In the genomic region with DNA sequence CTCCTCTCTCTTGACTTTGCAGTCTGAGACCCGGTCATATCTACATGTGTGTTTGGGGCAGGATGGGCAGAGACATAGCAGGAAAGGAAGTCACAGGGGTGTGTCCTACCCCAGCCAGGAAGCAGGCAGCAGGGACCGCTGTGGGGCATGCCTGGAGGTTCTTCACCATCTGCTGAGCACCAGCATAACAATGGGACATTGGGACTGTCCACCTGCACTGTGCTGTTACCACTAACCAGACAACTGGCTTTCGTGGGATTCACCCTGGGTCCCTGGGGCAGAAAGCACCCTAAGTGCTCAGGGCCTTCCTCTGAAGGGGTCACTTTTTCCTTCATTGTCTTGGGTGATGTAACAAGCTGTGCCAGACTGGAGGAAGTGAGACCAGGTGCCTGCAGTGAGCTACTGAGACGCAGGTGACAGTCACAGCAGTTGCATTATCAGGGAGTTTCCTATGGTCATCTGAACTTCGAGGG, we compare ENCODE assay signal across 13 cellular contexts. TPM values are rescaled to one million over a fixed set of nuclear protein-coding genes. Genes with fewer than 3 reads are reported as not detected.
A peak's percentile ranks its signal among the peaks of the same experiment; 100 is the strongest.
DNase-seq lines count a peak whose midpoint lies in the region; ATAC-seq and TF ChIP-seq lines count a peak whose summit lies in the region.
"Had no signal": no experiment of that assay in that cellular context is flagged by ENCODE, and none has a peak within 500 bp of the region (broad histone marks: within the 10 kb centered on the region; RNA-seq: fewer than 3 reads in every experiment).

No MANE protein-coding gene starts in this region.

- peak overlapping the region; percentile 4 for H3K4me3 Mint-ChIP-seq in activated CD8-positive, alpha-beta T cell treated with anti-CD3 and anti-CD28 coated beads, Interleukin-2, amount 10 ng/mL, durations not matched to agents 7 days and 5 days
- no peak overlapping the region for H3K4me3 Mint-ChIP-seq in stimulated activated naive B cell treated with anti-CD40 and anti-IgM and Interleukin-4, amounts not matched to agents 10 μg/mL and 1 μg/mL and 100 μg/mL, for 72 hours

- TF ChIP-seq CTCF in Loucy (conservative IDR thresholded peaks at IDR 0.05; ENCODE audit: low read length) (no peak), osteoblast (IDR thresholded peaks at IDR 0.05; ENCODE audit: extremely low read depth, low read depth, low read length) (no peak)

- H3K36me3 Mint-ChIP-seq in activated CD8-positive, alpha-beta T cell treated with anti-CD3 and anti-CD28 coated beads, Interleukin-2, amount 10 ng/mL, durations not matched to agents 7 days and 5 days (ENCODE audit: low read depth) = peaks cover 11% of the 10 kb centered on the region
- peaks cover 2 to 11% of the 10 kb centered on the region in 2 donors for H3K36me3 Mint-ChIP-seq in stimulated activated naive B cell treated with anti-CD40 and anti-IgM and Interleukin-4, amounts not matched to agents 10 μg/mL and 1 μg/mL and 100 μg/mL, for 72 hours

- H3K9ac ChIP-seq in Loucy (ENCODE audit: low read depth, low read length, poor library complexity, severe bottlenecking) = no peak overlapping the region

- ATAC-seq in activated CD8-positive, alpha-beta T cell treated with anti-CD3 and anti-CD28 coated beads, Interleukin-2, amount 10 ng/mL, durations not matched to agents 7 days and 5 days = peak; percentile 28
- ATAC-seq in stimulated activated naive B cell treated with anti-CD40 and anti-IgM and Interleukin-4, amounts not matched to agents 10 μg/mL and 1 μg/mL and 100 μg/mL, for 72 hours (replicated peaks) = peak; percentile 71 to 74
- ATAC-seq in left cardiac atrium = no peak

- no peaks in the 10 kb centered on the region for H3K27me3 ChIP-seq in Loucy (ENCODE audit: insufficient read depth, low read length, poor library complexity, severe bottlenecking)
- H3K27me3 ChIP-seq in osteoblast (ENCODE audit: insufficient read depth, low read length) = no peaks in the 10 kb centered on the region

- H3K4me3 ChIP-seq in Loucy (ENCODE audit: low read length, poor library complexity, severe bottlenecking) = no peak overlapping the region
- H3K4me3 ChIP-seq in osteoblast (ENCODE audit: insufficient read depth, low read length) = no peak overlapping the region
- H3K4me3 ChIP-seq: SK-N-MC, smooth muscle cell had no signal

- peaks cover 14% of the 10 kb centered on the region for H3K79me2 ChIP-seq in Loucy (ENCODE audit: insufficient read depth, low read length)
- peaks cover 2% of the 10 kb centered on the region for H3K79me2 ChIP-seq in osteoblast (ENCODE audit: insufficient read depth, low read length)

- H3K9me3 Mint-ChIP-seq in activated CD8-positive, alpha-beta T cell treated with anti-CD3 and anti-CD28 coated beads, Interleukin-2, amount 10 ng/mL, durations not matched to agents 7 days and 5 days (ENCODE audit: insufficient read depth) = peaks cover 13% of the 10 kb centered on the region
- peaks cover 2 to 7% of the 10 kb centered on the region in 2 donors for H3K9me3 Mint-ChIP-seq in stimulated activated naive B cell treated with anti-CD40 and anti-IgM and Interleukin-4, amounts not matched to agents 10 μg/mL and 1 μg/mL and 100 μg/mL, for 72 hours

- H3K27me3 Mint-ChIP-seq in activated CD8-positive, alpha-beta T cell treated with anti-CD3 and anti-CD28 coated beads, Interleukin-2, amount 10 ng/mL, durations not matched to agents 7 days and 5 days (ENCODE audit: low read depth) = no peaks in the 10 kb centered on the region
- H3K27me3 Mint-ChIP-seq in stimulated activated naive B cell treated with anti-CD40 and anti-IgM and Interleukin-4, amounts not matched to agents 10 μg/mL and 1 μg/mL and 100 μg/mL, for 72 hours = no peaks in the 10 kb centered on the region

- CTCF ChIA-PET in activated CD8-positive, alpha-beta T cell treated with anti-CD3 and anti-CD28 coated beads, Interleukin-2, amount 10 ng/mL, durations not matched to agents 7 days and 5 days (lab: Charles Lee) = interaction anchor here (1.3 to 2.8 kb wide), 3 partner anchors 13 to 54 kb away, joined by 3 to 7 read pairs (median 5); a partner anchor contains a TSS

- no peaks in the 10 kb centered on the region for H3F3A ChIP-seq in Loucy (ENCODE audit: low read depth)

- no peak overlapping the region for H3K27ac ChIP-seq in osteoblast (ENCODE audit: low read depth, low read length)
- H3K27ac ChIP-seq: SK-N-MC had no signal

- H3K4me1 ChIP-seq in Loucy (ENCODE audit: insufficient read depth, low read length, poor library complexity, severe bottlenecking) (peaks cover 18% of the 10 kb centered on the region), osteoblast (ENCODE audit: insufficient read depth, low read length) (peaks cover 5% of the 10 kb centered on the region)

- no peaks in the 10 kb centered on the region for H3K9me2 ChIP-seq in Loucy (replicated peaks; ENCODE audit: low read depth, low read length)

- peak overlapping the region; percentile 79 for H3K27ac Mint-ChIP-seq in activated CD8-positive, alpha-beta T cell treated with anti-CD3 and anti-CD28 coated beads, Interleukin-2, amount 10 ng/mL, durations not matched to agents 7 days and 5 days
- H3K27ac Mint-ChIP-seq in stimulated activated naive B cell treated with anti-CD40 and anti-IgM and Interleukin-4, amounts not matched to agents 10 μg/mL and 1 μg/mL and 100 μg/mL, for 72 hours = peak overlapping the region; percentile 85

- intact Hi-C loops in left cardiac atrium (cut with DNase I) = loop anchor here in 1 of 2 donors (5.0 kb wide), 1 partner anchor 63 kb away; a partner anchor contains a TSS

- H3K9me3 ChIP-seq in Loucy (ENCODE audit: insufficient read depth, low read depth, low read length) (no peaks in the 10 kb centered on the region; the same call in 1 of the 2 replicates), osteoblast (ENCODE audit: low read depth, low read length) (no peaks in the 10 kb centered on the region)

- H3K4me2 ChIP-seq in Loucy (ENCODE audit: low read depth, low read length, poor library complexity, severe bottlenecking) (no peak overlapping the region), osteoblast (ENCODE audit: insufficient read depth, low read length) (no peak overlapping the region)
- H3K4me2 ChIP-seq: smooth muscle cell had no signal

- H3K36me3 ChIP-seq in Loucy (ENCODE audit: insufficient read depth, low read length) = no peaks in the 10 kb centered on the region
- H3K36me3 ChIP-seq in osteoblast (ENCODE audit: insufficient read depth, low read length) = no peaks in the 10 kb centered on the region

- POLR2A ChIA-PET in activated CD8-positive, alpha-beta T cell treated with anti-CD3 and anti-CD28 coated beads, Interleukin-2, amount 10 ng/mL, durations not matched to agents 7 days and 5 days (lab: Charles Lee) = interaction anchor here (1.3 kb wide), 1 partner anchor 38 kb away, joined by 6 read pairs; a partner anchor contains a TSS

- H4K20me1 ChIP-seq in Loucy (ENCODE audit: insufficient read depth, low read length, poor library complexity, severe bottlenecking) (no peaks in the 10 kb centered on the region), osteoblast (ENCODE audit: insufficient read depth, low read length) (no peaks in the 10 kb centered on the region)

- peak; percentile 20 to 29 for DNase-seq in stimulated activated CD4-positive, alpha-beta T cell treated with anti-CD3 and anti-CD28 coated beads, Interleukin-2, amount 100 ng/mL, for 24 hours
- no peak for DNase-seq in stimulated activated CD4-positive, alpha-beta T cell treated with anti-CD3 and anti-CD28 coated beads, Interleukin-1b, Interleukin-23, amount 100 ng/mL, for 48 hours
- DNase-seq in activated CD8-positive, alpha-beta T cell treated with anti-CD3 and anti-CD28 coated beads, Interleukin-2, amount 10 ng/mL, durations not matched to agents 7 days and 5 days = peak; percentile 62
- DNase-seq in stimulated activated naive B cell treated with anti-CD40 and anti-IgM and Interleukin-4, amounts not matched to agents 10 μg/mL and 1 μg/mL and 100 μg/mL, for 72 hours = peak; percentile 62
- no peak for DNase-seq in NCI-H2029 (lab: John Stamatoyannopoulos, UW)
- DNase-seq in left cardiac atrium = no peak
- no peak for DNase-seq in osteoblast (ENCODE audit: insufficient read length, low spot score, missing footprints)
- DNase-seq: cortex of kidney, hippocampal formation, NCI-H187 had no signal

- H3K4me1 Mint-ChIP-seq in activated CD8-positive, alpha-beta T cell treated with anti-CD3 and anti-CD28 coated beads, Interleukin-2, amount 10 ng/mL, durations not matched to agents 7 days and 5 days (ENCODE audit: low read depth) = peaks cover 48% of the 10 kb centered on the region
- H3K4me1 Mint-ChIP-seq in stimulated activated naive B cell treated with anti-CD40 and anti-IgM and Interleukin-4, amounts not matched to agents 10 μg/mL and 1 μg/mL and 100 μg/mL, for 72 hours = peaks cover 28 to 34% of the 10 kb centered on the region in 2 donors

- H2AFZ ChIP-seq in Loucy (ENCODE audit: low read length) = peak overlapping the region; percentile 60; the same call in 1 of the 2 replicates
- no peak overlapping the region for H2AFZ ChIP-seq in osteoblast (ENCODE audit: low read length)

RNA-seq across cellular contexts. Expression of a gene that starts 2.6 kb away (rescaled TPM):
- 10 to 100 TPM; 53.3 to 62.3 TPM for total RNA-seq in activated CD8-positive, alpha-beta T cell treated with anti-CD3 and anti-CD28 coated beads, Interleukin-2, amount 10 ng/mL, durations not matched to agents 7 days and 5 days
- total RNA-seq in left cardiac atrium (1 to 10 TPM; 3.8 to 4.2 TPM), osteoblast (3.2 and 4.7 TPM in 2 replicates)

RNA-seq across cellular contexts. Expression of a gene that starts 18.9 kb away (rescaled TPM):
- total RNA-seq in activated CD8-positive, alpha-beta T cell treated with anti-CD3 and anti-CD28 coated beads, Interleukin-2, amount 10 ng/mL, durations not matched to agents 7 days and 5 days = 100 to 1,000 TPM; 118 to 119 TPM
- total RNA-seq in left cardiac atrium = 10 to 100 TPM; 51.3 to 54.2 TPM
- total RNA-seq in osteoblast = 36.2 and 45.2 TPM in 2 replicates

RNA-seq across cellular contexts. Expression of a gene that starts 23.9 kb away (rescaled TPM):
- not detected for total RNA-seq in activated CD8-positive, alpha-beta T cell treated with anti-CD3 and anti-CD28 coated beads, Interleukin-2, amount 10 ng/mL, durations not matched to agents 7 days and 5 days
- total RNA-seq in left cardiac atrium = not detected
- total RNA-seq in osteoblast = not detected in 2 replicates
- total RNA-seq: smooth muscle cell had no signal

RNA-seq across cellular contexts. Expression of a gene that starts 31.6 kb away (rescaled TPM):
- 1 to 10 TPM in 1 of 2 experiments, under 1 TPM in 1; 0.68 to 1.6 TPM for total RNA-seq in activated CD8-positive, alpha-beta T cell treated with anti-CD3 and anti-CD28 coated beads, Interleukin-2, amount 10 ng/mL, durations not matched to agents 7 days and 5 days
- total RNA-seq in left cardiac atrium = under 1 TPM; 0.29 to 0.88 TPM
- total RNA-seq in osteoblast = 0.29 and 0.36 TPM in 2 replicates
- total RNA-seq: smooth muscle cell had no signal

RNA-seq across cellular contexts. Expression of a gene that starts 38.2 kb away (rescaled TPM):
- 100 to 1,000 TPM; 471 to 518 TPM for total RNA-seq in activated CD8-positive, alpha-beta T cell treated with anti-CD3 and anti-CD28 coated beads, Interleukin-2, amount 10 ng/mL, durations not matched to agents 7 days and 5 days
- total RNA-seq in left cardiac atrium (1,000 to 10,000 TPM in 1 of 2 donors, 100 to 1,000 TPM in 1; 934 to 1,059 TPM), osteoblast (123 and 185 TPM in 2 replicates)

Comparison
In these comparisons a context has a peak if more than half of its experiments do, and no peak if none do; other contexts are left out.
1. DNase-seq: peak in stimulated activated CD4-positive, alpha-beta T cell treated with anti-CD3 and anti-CD28 coated beads, Interleukin-2, amount 100 ng/mL, for 24 hours (2 of 2), activated CD8-positive, alpha-beta T cell treated with anti-CD3 and anti-CD28 coated beads, Interleukin-2, amount 10 ng/mL, durations not matched to agents 7 days and 5 days (single experiment) and stimulated activated naive B cell treated with anti-CD40 and anti-IgM and Interleukin-4, amounts not matched to agents 10 μg/mL and 1 μg/mL and 100 μg/mL, for 72 hours (single experiment); none in stimulated activated CD4-positive, alpha-beta T cell treated with anti-CD3 and anti-CD28 coated beads, Interleukin-1b, Interleukin-23, amount 100 ng/mL, for 48 hours (single experiment), NCI-H2029 (single experiment), left cardiac atrium (single experiment) and osteoblast (single experiment).
2. ATAC-seq: peak in activated CD8-positive, alpha-beta T cell treated with anti-CD3 and anti-CD28 coated beads, Interleukin-2, amount 10 ng/mL, durations not matched to agents 7 days and 5 days (single experiment) and stimulated activated naive B cell treated with anti-CD40 and anti-IgM and Interleukin-4, amounts not matched to agents 10 μg/mL and 1 μg/mL and 100 μg/mL, for 72 hours (2 of 2); none in left cardiac atrium (0 of 2).